Comparison of ENCODE assay signal across 1 cellular context in genomic region chr13:71054358-71054757, GRCh38.
TF ChIP-seq lines count a peak whose summit lies in the region.

No MANE protein-coding gene starts in this region.

TF ChIP-seq in SK-N-SH, 30 proteins besides CTCF, POLR2A, EP300 and RAD21 (continued from another document):
- TF ChIP-seq, protein P1, sequence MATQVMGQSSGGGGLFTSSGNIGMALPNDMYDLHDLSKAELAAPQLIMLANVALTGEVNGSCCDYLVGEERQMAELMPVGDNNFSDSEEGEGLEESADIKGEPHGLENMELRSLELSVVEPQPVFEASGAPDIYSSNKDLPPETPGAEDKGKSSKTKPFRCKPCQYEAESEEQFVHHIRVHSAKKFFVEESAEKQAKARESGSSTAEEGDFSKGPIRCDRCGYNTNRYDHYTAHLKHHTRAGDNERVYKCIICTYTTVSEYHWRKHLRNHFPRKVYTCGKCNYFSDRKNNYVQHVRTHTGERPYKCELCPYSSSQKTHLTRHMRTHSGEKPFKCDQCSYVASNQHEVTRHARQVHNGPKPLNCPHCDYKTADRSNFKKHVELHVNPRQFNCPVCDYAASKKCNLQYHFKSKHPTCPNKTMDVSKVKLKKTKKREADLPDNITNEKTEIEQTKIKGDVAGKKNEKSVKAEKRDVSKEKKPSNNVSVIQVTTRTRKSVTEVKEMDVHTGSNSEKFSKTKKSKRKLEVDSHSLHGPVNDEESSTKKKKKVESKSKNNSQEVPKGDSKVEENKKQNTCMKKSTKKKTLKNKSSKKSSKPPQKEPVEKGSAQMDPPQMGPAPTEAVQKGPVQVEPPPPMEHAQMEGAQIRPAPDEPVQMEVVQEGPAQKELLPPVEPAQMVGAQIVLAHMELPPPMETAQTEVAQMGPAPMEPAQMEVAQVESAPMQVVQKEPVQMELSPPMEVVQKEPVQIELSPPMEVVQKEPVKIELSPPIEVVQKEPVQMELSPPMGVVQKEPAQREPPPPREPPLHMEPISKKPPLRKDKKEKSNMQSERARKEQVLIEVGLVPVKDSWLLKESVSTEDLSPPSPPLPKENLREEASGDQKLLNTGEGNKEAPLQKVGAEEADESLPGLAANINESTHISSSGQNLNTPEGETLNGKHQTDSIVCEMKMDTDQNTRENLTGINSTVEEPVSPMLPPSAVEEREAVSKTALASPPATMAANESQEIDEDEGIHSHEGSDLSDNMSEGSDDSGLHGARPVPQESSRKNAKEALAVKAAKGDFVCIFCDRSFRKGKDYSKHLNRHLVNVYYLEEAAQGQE (IDR thresholded peaks at IDR 0.05; ENCODE audit: low read depth, low read length), result no peak
